Comparison of ENCODE assay signal across 11 cellular contexts in the genomic region with DNA sequence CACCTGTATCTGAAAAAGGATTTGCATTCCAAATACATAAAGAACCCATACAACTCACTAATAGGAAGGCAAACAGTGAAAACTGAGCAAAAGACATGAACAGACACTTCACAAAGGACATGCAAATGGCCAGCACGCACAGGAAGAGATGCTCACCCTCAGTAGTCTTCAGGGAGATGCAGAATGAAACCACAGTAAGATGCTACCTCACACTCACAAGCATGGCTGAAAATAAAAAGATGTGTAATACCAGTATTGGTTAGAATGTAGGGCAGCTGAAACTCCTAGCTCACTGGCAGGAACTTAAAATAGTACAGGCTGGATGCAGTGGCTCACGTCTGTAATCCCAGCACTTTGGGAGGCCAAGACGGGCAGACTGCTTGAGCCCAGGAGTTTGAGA.
DNase-seq lines count a peak whose midpoint lies in the region; ATAC-seq, FAIRE-seq and TF ChIP-seq lines count a peak whose summit lies in the region.
"Had no signal": no experiment of that assay in that cellular context is flagged by ENCODE, and none has a peak within 500 bp of the region (broad histone marks: within the 10 kb centered on the region; RNA-seq: fewer than 3 reads in every experiment).

No MANE protein-coding gene starts in this region.

- no peaks in the 10 kb centered on the region for H4K20me1 ChIP-seq in DOHH2 (ENCODE audit: control insufficient read depth, insufficient read depth, low read depth, low read length)
- no peaks in the 10 kb centered on the region for H4K20me1 ChIP-seq in IMR-90 (ENCODE audit: insufficient read depth, low read length)

- no peak overlapping the region for H3K18ac ChIP-seq in IMR-90 (ENCODE audit: low read depth, low read length)

- no peaks in the 10 kb centered on the region for H3K79me2 ChIP-seq in DOHH2 (ENCODE audit: control insufficient read depth, low read length)

- H2BK20ac ChIP-seq in IMR-90 (ENCODE audit: low read depth, low read length) = no peak overlapping the region

- no peak for TF ChIP-seq RAD21 in IMR-90 (IDR thresholded peaks at IDR 0.05; ENCODE audit: low read length)

- CTCF ChIA-PET in IMR-90 (lab: Yijun Ruan, JAX) = no interaction called here

- H3K9me1 ChIP-seq in IMR-90 (ENCODE audit: insufficient read depth, low read length) = no peaks in the 10 kb centered on the region

- H3K27ac ChIP-seq in DOHH2 (ENCODE audit: low read depth, low read length) = peak overlapping the region; percentile 86
- no peak overlapping the region for H3K27ac ChIP-seq in IMR-90 (ENCODE audit: insufficient read depth, low read length)
- no peak overlapping the region for H3K27ac ChIP-seq in body of pancreas

- H3K4me1 ChIP-seq in DOHH2 (ENCODE audit: control insufficient read depth, low read length) (peaks cover 89% of the 10 kb centered on the region), IMR-90 (ENCODE audit: control insufficient read depth, insufficient read depth, low read length) (no peaks in the 10 kb centered on the region), body of pancreas (no peaks in the 10 kb centered on the region)

- no peak for DNase-seq in IMR-90
- DNase-seq in body of pancreas = no peak
- no peak for DNase-seq in Right ventricle myocardium inferior (ENCODE audit: missing footprints)
- DNase-seq in NCI-H187 (lab: John Stamatoyannopoulos, UW) = no peak
- no peak for DNase-seq in RCC 7860 (ENCODE audit: low spot score)
- DNase-seq: natural killer cell, Right ventricle myocardium superior had no signal

- H4K5ac ChIP-seq in IMR-90 (ENCODE audit: low read depth, low read length) = no peak overlapping the region

- H3K14ac ChIP-seq in IMR-90 (replicated peaks; ENCODE audit: low read depth, low read length) = no peak overlapping the region; the same call in 1 of the 2 replicates

- POLR2A ChIA-PET in IMR-90 (lab: Charles Lee; ENCODE audit: unreplicated experiment) = interaction anchor here (0.6 kb wide), 1 partner anchor 224 kb away, joined by 3 read pairs; no protein-coding TSS in a partner anchor

- H3K4me3 ChIP-seq in DOHH2 (ENCODE audit: low read length) = peak overlapping the region; percentile 55
- H3K4me3 ChIP-seq in IMR-90 (ENCODE audit: insufficient read depth, low read depth, low read length) = no peak overlapping the region
- no peak overlapping the region for H3K4me3 ChIP-seq in body of pancreas

- TF ChIP-seq CTCF in DOHH2 (IDR thresholded peaks at IDR 0.05; ENCODE audit: low read depth, low read length, poor library complexity, severe bottlenecking) (no peak), IMR-90 (conservative IDR thresholded peaks at IDR 0.05; ENCODE audit: low read depth, low read length) (no peak), body of pancreas (IDR thresholded peaks at IDR 0.05) (no peak)

- dilution Hi-C loops in IMR-90 (cut with HindIII; ENCODE audit: low sequenced_read_pairs, unreplicated experiment) = no loop called here

- TF ChIP-seq POLR2A in IMR-90 (IDR thresholded peaks at IDR 0.05; ENCODE audit: low read depth, low read length) = no peak
- TF ChIP-seq POLR2A in body of pancreas (IDR thresholded peaks at IDR 0.05) = no peak

- H2AFZ ChIP-seq in IMR-90 (replicated peaks; ENCODE audit: low read length, poor library complexity) = no peak overlapping the region

- no peak overlapping the region for H3K56ac ChIP-seq in IMR-90 (ENCODE audit: extremely low read depth, insufficient read depth, low read length)

- H3K36me3 ChIP-seq in DOHH2 (ENCODE audit: control insufficient read depth, low read length) (no peaks in the 10 kb centered on the region), IMR-90 (ENCODE audit: control insufficient read depth, insufficient read depth, low read length) (no peaks in the 10 kb centered on the region), body of pancreas (replicated peaks in 1 of 2; ENCODE audit: insufficient read depth in 1 of 2, low read depth in 2 of 2) (no peaks in the 10 kb centered on the region)

- no CpG with 5 or more reads among the region's 3 CpGs for WGBS in IMR-90 (ENCODE audit: extremely low coverage in 2 of 2, insufficient read length in 1 of 2), 2 experiments
- 77 to 89% methylated on average over 3 of the region's 3 CpGs for WGBS in body of pancreas, 2 donors

- no TSS peak for BruUV-seq in IMR-90 (replicated peaks; lab: Mats Ljungman, UMichigan)

- in situ Hi-C loops in IMR-90 (cut with MboI; ENCODE audit: low sequenced_read_pairs) = no loop called here

- H3K23ac ChIP-seq in IMR-90 (ENCODE audit: low read depth, low read length) = peak overlapping the region; percentile 84; the same call in 1 of the 2 replicates

- no peak overlapping the region for H2BK5ac ChIP-seq in IMR-90 (ENCODE audit: low read depth, low read length, poor library complexity, severe bottlenecking)

- peak; percentile 76 for ATAC-seq in GM19035 (IDR thresholded peaks at IDR 0.05; ENCODE audit: unreplicated experiment)
- ATAC-seq in HG02840 (IDR thresholded peaks at IDR 0.05; ENCODE audit: low FRiP score, unreplicated experiment) = peak; percentile 67
- ATAC-seq in IMR-90 (ENCODE audit: low read depth) = no peak
- ATAC-seq in body of pancreas = no peak
- ATAC-seq in Right ventricle myocardium inferior = no peak
- ATAC-seq: effector memory CD8-positive, alpha-beta T cell had no signal

- peak overlapping the region; percentile 65 for H3K4me2 ChIP-seq in DOHH2 (ENCODE audit: low read length)
- H3K4me2 ChIP-seq in IMR-90 (ENCODE audit: low read depth, low read length) = no peak overlapping the region

- H2BK15ac ChIP-seq in IMR-90 (ENCODE audit: low read depth, low read length) = no peak overlapping the region

- H2BK120ac ChIP-seq in IMR-90 (ENCODE audit: low read depth, low read length) = no peak overlapping the region

- no peaks in the 10 kb centered on the region for H3K9me2 ChIP-seq in DOHH2 (replicated peaks; ENCODE audit: control insufficient read depth, low read length)

- H3F3A ChIP-seq in DOHH2 (ENCODE audit: control insufficient read depth, insufficient read depth) = peaks cover 35% of the 10 kb centered on the region

- no peak overlapping the region for H2AK9ac ChIP-seq in IMR-90 (replicated peaks; ENCODE audit: low read depth, low read length, poor library complexity)

- H3K27me3 ChIP-seq in DOHH2 (ENCODE audit: control insufficient read depth, low read length) = no peaks in the 10 kb centered on the region
- no peaks in the 10 kb centered on the region for H3K27me3 ChIP-seq in IMR-90 (ENCODE audit: control insufficient read depth, insufficient read depth, low read length)
- H3K27me3 ChIP-seq in body of pancreas = no peaks in the 10 kb centered on the region

- intact Hi-C loops in IMR-90 (cut with micrococcal nuclease) (no loop called here), body of pancreas (cut with DNase I) (no loop called here), Right ventricle myocardium inferior (cut with DNase I) (no loop called here)

- H3K4ac ChIP-seq in IMR-90 (ENCODE audit: low read depth, low read length) = no peak overlapping the region

- H4K8ac ChIP-seq in IMR-90 (ENCODE audit: low read depth in 2 of 2, low read length in 2 of 2) = no peak overlapping the region

- no peaks in the 10 kb centered on the region for H3K9me3 ChIP-seq in DOHH2 (ENCODE audit: control insufficient read depth, insufficient read depth, low read length)
- no peaks in the 10 kb centered on the region for H3K9me3 ChIP-seq in IMR-90 (ENCODE audit: control insufficient read depth, insufficient read depth, low read length)
- H3K9me3 ChIP-seq in body of pancreas = no peaks in the 10 kb centered on the region

- no peak overlapping the region for H2AK5ac ChIP-seq in IMR-90 (ENCODE audit: low read depth, low read length)

- FAIRE-seq in RCC 7860 (lab: Jason Lieb, UNC) = no peak

- no peaks in the 10 kb centered on the region for H3K79me1 ChIP-seq in IMR-90 (ENCODE audit: low read depth in 1 of 2, low read length in 2 of 2)

- H4K91ac ChIP-seq in IMR-90 (ENCODE audit: insufficient read depth, low read depth, low read length) = no peak overlapping the region

- no peak overlapping the region for H3K9ac ChIP-seq in IMR-90 (ENCODE audit: low read depth, low read length)

TF ChIP-seq in IMR-90, 13 proteins besides CTCF, POLR2A, EP300 and RAD21:
- TF ChIP-seq FOS (IDR thresholded peaks at IDR 0.05; ENCODE audit: low read depth, low read length) = no peak
- TF ChIP-seq RCOR1 (IDR thresholded peaks at IDR 0.05; ENCODE audit: insufficient replicate concordance, low read length) = no peak
- TF ChIP-seq MAFK (IDR thresholded peaks at IDR 0.05; ENCODE audit: low read depth, low read length) = no peak
- TF ChIP-seq CHD1 (IDR thresholded peaks at IDR 0.05; ENCODE audit: low read depth, low read length) = no peak
- no peak for TF ChIP-seq MAZ (IDR thresholded peaks at IDR 0.05; ENCODE audit: borderline replicate concordance, low read depth, low read length)
- no peak for TF ChIP-seq MXI1 (IDR thresholded peaks at IDR 0.05; ENCODE audit: borderline replicate concordance, low read depth, low read length)
- no peak for TF ChIP-seq ELK1 (IDR thresholded peaks at IDR 0.05; ENCODE audit: borderline replicate concordance, low read depth, low read length)
- no peak for TF ChIP-seq NFE2L2 (IDR thresholded peaks at IDR 0.05; ENCODE audit: low read depth, low read length)

Comparison
In these comparisons a context has a peak if more than half of its experiments do, and no peak if none do; other contexts are left out.
1. ATAC-seq: peak in GM19035 (single experiment) and HG02840 (single experiment); none in IMR-90 (single experiment), body of pancreas (single experiment) and Right ventricle myocardium inferior (single experiment).